ENCODE assay signal across 1 cellular context in the genomic region with DNA sequence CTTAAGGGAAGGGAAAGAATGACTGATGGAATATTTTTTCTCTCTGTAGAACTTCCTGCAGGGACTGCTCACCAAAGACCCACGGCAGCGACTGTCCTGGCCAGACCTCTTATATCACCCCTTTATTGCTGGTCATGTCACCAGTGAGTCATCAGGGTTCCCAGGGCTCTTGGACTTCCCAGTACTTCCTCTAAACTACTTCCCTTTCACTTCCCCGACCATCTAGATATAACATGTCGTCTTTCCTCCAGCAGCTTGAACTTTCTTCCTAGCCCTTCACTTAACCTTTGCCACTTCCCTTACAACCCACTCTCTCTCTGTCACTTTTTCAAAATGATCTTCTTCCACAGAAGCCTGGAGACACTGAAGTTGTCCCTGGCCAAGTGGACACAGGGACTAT.
TF ChIP-seq lines count a peak whose summit lies in the region.

No MANE protein-coding gene starts in this region.

TF ChIP-seq in K562, 482 proteins besides CTCF, POLR2A, EP300 and RAD21 (continued from another document):
- TF ChIP-seq, protein P1, sequence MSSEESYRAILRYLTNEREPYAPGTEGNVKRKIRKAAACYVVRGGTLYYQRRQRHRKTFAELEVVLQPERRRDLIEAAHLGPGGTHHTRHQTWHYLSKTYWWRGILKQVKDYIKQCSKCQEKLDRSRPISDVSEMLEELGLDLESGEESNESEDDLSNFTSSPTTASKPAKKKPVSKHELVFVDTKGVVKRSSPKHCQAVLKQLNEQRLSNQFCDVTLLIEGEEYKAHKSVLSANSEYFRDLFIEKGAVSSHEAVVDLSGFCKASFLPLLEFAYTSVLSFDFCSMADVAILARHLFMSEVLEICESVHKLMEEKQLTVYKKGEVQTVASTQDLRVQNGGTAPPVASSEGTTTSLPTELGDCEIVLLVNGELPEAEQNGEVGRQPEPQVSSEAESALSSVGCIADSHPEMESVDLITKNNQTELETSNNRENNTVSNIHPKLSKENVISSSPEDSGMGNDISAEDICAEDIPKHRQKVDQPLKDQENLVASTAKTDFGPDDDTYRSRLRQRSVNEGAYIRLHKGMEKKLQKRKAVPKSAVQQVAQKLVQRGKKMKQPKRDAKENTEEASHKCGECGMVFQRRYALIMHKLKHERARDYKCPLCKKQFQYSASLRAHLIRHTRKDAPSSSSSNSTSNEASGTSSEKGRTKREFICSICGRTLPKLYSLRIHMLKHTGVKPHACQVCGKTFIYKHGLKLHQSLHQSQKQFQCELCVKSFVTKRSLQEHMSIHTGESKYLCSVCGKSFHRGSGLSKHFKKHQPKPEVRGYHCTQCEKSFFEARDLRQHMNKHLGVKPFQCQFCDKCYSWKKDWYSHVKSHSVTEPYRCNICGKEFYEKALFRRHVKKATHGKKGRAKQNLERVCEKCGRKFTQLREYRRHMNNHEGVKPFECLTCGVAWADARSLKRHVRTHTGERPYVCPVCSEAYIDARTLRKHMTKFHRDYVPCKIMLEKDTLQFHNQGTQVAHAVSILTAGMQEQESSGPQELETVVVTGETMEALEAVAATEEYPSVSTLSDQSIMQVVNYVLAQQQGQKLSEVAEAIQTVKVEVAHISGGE (CRISPR knock-in tag; IDR thresholded peaks at IDR 0.05) = 0 out of 6 replicates have a peak, but pooled peaks of 1 of the 3 experiments have one; percentile 20
- TF ChIP-seq TCFL5 (CRISPR knock-in tag; conservative IDR thresholded peaks at IDR 0.05) (no peak), FOSL1 (tag; conservative IDR thresholded peaks at IDR 0.05) (peak; percentile 92), TFAM (CRISPR knock-in tag; conservative IDR thresholded peaks at IDR 0.05) (no peak), SRSF9 (IDR thresholded peaks at IDR 0.05; ENCODE audit: borderline replicate concordance, low read depth, low read length) (no peak), C11orf30 (IDR thresholded peaks at IDR 0.05; ENCODE audit: low read depth) (no peak), DPF2 (IDR thresholded peaks at IDR 0.05) (peak; percentile 57), SMARCA4 (IDR thresholded peaks at IDR 0.05) (peak; percentile 67), ZKSCAN8 (CRISPR knock-in tag; IDR thresholded peaks at IDR 0.05) (no peak), EHMT2 (IDR thresholded peaks at IDR 0.05) (peak; percentile 83; the same call in 1 of the 2 replicates), L3MBTL2 (IDR thresholded peaks at IDR 0.05) (no peak), ATF7 (IDR thresholded peaks at IDR 0.05) (peak; percentile 38; the same call in 1 of the 2 replicates), CBFB (CRISPR knock-in tag; IDR thresholded peaks at IDR 0.05) (no peak), U2AF1 (optimal IDR thresholded peaks at IDR 0.05; ENCODE audit: low read depth, low read length) (no peak), PHF8 (IDR thresholded peaks at IDR 0.05; ENCODE audit: borderline replicate concordance, low read length) (peak; percentile 20; the same call in 1 of the 2 replicates), RAD51 (IDR thresholded peaks at IDR 0.05; ENCODE audit: borderline replicate concordance, low read depth) (no peak), BACH1 (tag; IDR thresholded peaks at IDR 0.05) (no peak), IFI16 (CRISPR knock-in tag; IDR thresholded peaks at IDR 0.05) (no peak), ZNF408 (CRISPR knock-in tag; IDR thresholded peaks at IDR 0.05; ENCODE audit: low read depth) (no peak), ZNF785 (CRISPR knock-in tag; IDR thresholded peaks at IDR 0.05) (no peak), POLR3G (IDR thresholded peaks at IDR 0.05; ENCODE audit: extremely low read depth, insufficient read length, insufficient replicate concordance) (no peak), SMARCE1 (IDR thresholded peaks at IDR 0.05) (peak; percentile 74)
- TF ChIP-seq, protein P2, sequence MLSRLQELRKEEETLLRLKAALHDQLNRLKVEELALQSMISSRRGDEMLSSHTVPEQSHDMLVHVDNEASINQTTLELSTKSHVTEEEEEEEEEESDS (CRISPR knock-in tag; IDR thresholded peaks at IDR 0.05) = no peak
- TF ChIP-seq, protein P3, sequence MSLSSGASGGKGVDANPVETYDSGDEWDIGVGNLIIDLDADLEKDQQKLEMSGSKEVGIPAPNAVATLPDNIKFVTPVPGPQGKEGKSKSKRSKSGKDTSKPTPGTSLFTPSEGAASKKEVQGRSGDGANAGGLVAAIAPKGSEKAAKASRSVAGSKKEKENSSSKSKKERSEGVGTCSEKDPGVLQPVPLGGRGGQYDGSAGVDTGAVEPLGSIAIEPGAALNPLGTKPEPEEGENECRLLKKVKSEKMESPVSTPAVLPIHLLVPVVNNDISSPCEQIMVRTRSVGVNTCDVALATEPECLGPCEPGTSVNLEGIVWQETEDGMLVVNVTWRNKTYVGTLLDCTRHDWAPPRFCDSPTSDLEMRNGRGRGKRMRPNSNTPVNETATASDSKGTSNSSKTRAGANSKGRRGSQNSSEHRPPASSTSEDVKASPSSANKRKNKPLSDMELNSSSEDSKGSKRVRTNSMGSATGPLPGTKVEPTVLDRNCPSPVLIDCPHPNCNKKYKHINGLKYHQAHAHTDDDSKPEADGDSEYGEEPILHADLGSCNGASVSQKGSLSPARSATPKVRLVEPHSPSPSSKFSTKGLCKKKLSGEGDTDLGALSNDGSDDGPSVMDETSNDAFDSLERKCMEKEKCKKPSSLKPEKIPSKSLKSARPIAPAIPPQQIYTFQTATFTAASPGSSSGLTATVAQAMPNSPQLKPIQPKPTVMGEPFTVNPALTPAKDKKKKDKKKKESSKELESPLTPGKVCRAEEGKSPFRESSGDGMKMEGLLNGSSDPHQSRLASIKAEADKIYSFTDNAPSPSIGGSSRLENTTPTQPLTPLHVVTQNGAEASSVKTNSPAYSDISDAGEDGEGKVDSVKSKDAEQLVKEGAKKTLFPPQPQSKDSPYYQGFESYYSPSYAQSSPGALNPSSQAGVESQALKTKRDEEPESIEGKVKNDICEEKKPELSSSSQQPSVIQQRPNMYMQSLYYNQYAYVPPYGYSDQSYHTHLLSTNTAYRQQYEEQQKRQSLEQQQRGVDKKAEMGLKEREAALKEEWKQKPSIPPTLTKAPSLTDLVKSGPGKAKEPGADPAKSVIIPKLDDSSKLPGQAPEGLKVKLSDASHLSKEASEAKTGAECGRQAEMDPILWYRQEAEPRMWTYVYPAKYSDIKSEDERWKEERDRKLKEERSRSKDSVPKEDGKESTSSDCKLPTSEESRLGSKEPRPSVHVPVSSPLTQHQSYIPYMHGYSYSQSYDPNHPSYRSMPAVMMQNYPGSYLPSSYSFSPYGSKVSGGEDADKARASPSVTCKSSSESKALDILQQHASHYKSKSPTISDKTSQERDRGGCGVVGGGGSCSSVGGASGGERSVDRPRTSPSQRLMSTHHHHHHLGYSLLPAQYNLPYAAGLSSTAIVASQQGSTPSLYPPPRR (CRISPR knock-in tag; IDR thresholded peaks at IDR 0.05; ENCODE audit: borderline replicate concordance) = no peak
- TF ChIP-seq, protein P4, sequence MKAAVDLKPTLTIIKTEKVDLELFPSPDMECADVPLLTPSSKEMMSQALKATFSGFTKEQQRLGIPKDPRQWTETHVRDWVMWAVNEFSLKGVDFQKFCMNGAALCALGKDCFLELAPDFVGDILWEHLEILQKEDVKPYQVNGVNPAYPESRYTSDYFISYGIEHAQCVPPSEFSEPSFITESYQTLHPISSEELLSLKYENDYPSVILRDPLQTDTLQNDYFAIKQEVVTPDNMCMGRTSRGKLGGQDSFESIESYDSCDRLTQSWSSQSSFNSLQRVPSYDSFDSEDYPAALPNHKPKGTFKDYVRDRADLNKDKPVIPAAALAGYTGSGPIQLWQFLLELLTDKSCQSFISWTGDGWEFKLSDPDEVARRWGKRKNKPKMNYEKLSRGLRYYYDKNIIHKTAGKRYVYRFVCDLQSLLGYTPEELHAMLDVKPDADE (conservative IDR thresholded peaks at IDR 0.05; ENCODE audit: control insufficient read depth, low read depth, low read length) = no peak
